Comparison of ENCODE assay signal across 16 cellular contexts in the genomic region with DNA sequence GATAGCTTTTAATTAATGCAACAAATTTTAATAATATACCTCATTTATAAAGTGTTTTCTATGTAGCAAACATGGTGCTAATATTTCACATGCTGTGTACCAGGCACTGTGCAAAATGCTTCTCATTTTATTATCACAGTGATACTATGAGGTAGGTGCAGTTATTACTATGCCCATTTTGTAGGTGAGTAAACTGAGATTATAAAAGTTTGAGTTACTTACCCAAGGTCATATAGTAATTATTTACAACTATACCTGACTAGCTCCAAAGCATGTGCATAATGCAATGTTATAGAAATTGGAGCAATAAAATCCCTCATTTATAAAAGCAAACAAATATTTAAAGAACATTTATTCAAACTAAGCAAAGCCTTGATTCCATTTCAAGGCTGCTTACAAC. TPM values are rescaled to one million over a fixed set of nuclear protein-coding genes. Genes with fewer than 3 reads are reported as not detected.
DNase-seq lines count a peak whose midpoint lies in the region; ATAC-seq and TF ChIP-seq lines count a peak whose summit lies in the region.
"Had no signal": no experiment of that assay in that cellular context is flagged by ENCODE, and none has a peak within 500 bp of the region (broad histone marks: within the 10 kb centered on the region; RNA-seq: fewer than 3 reads in every experiment).

No MANE protein-coding gene starts in this region.

- TF ChIP-seq RAD21 in HCT116 (IDR thresholded peaks at IDR 0.05; ENCODE audit: low read depth), result no peak

- POLR2A ChIA-PET in HCT116 (lab: Charles Lee), result interaction anchor here (2.9 to 5.0 kb wide), 3 partner anchors 7 to 54 kb away, joined by 14 to 58 read pairs (median 15); partner anchors contain the start of gene DCBLD2

- no TSS peak for BruUV-seq in HCT116 (replicated peaks; lab: Mats Ljungman, UMichigan)

- intact Hi-C loops in HCT116 (cut with micrococcal nuclease) (no loop called here), prostate gland (cut with DNase I) (no loop called here)

- H3K27ac ChIP-seq in HCT116 (ENCODE audit: low read depth, low read length) (peak overlapping the region; percentile 81; the same call in 1 of the 2 replicates), RWPE2 (ENCODE audit: poor library complexity, severe bottlenecking) (peak overlapping the region; percentile 82), foreskin keratinocyte (peak overlapping the region; percentile 47), prostate gland (no peak overlapping the region)
- H3K27ac ChIP-seq: BLaER1 treated with 17β-estradiol and CSF1 and Interleukin-3, amounts not matched to agents 10 nM and 100 nM; C4-2B had no signal

- no peaks in the 10 kb centered on the region for H3K9me2 ChIP-seq in HCT116 (ENCODE audit: insufficient read depth)

- TF ChIP-seq CTCF in HCT116 (IDR thresholded peaks at IDR 0.05 in 2 of 3, conservative IDR thresholded peaks at IDR 0.05 in 1 of 3; ENCODE audit: borderline replicate concordance in 1 of 3, insufficient read depth in 1 of 3, low read depth in 2 of 3, low read length in 2 of 3), result no peak
- TF ChIP-seq CTCF in RWPE2 (IDR thresholded peaks at IDR 0.05; ENCODE audit: poor library complexity, severe bottlenecking), result no peak
- no peak for TF ChIP-seq CTCF in foreskin keratinocyte (conservative IDR thresholded peaks at IDR 0.05)
- no peak for TF ChIP-seq CTCF in prostate gland (IDR thresholded peaks at IDR 0.05)

- H3K27me3 ChIP-seq in HCT116 (ENCODE audit: insufficient read depth, low read length) (no peaks in the 10 kb centered on the region), RWPE2 (ENCODE audit: insufficient read depth, poor library complexity, severe bottlenecking) (no peaks in the 10 kb centered on the region), foreskin keratinocyte (no peaks in the 10 kb centered on the region), prostate gland (replicated peaks; ENCODE audit: insufficient read depth) (no peaks in the 10 kb centered on the region)
- H3K27me3 ChIP-seq: BLaER1 treated with 17β-estradiol and CSF1 and Interleukin-3, amounts not matched to agents 10 nM and 100 nM had no signal

- DNase-seq in HCT116 (ENCODE audit: low read depth, low spot score) (no peak), RWPE2 (ENCODE audit: low spot score) (no peak), foreskin keratinocyte (no peak), ecto neural progenitor cell (ENCODE audit: low spot score) (no peak), prostate gland (ENCODE audit: low spot score) (no peak)
- DNase-seq: 8988T; AML-193; Caco-2; Calu3; CD4-positive, alpha-beta T cell; CD8-positive, alpha-beta T cell; DMS79 treated with DMSO at 0.1 percent for 48 hours; GF-D8 had no signal

- ATAC-seq in HCT116, result no peak
- no peak for ATAC-seq in RWPE2 (ENCODE audit: low read depth)
- no peak for ATAC-seq in foreskin keratinocyte
- ATAC-seq in HG03095 (IDR thresholded peaks at IDR 0.05; ENCODE audit: unreplicated experiment), result no peak
- ATAC-seq: CD8-positive, alpha-beta T cell had no signal

- RAD21 ChIA-PET in HCT116 (lab: Charles Lee; ENCODE audit: low non-redundant PET in 1 of 2, low total read pairs in 2 of 2, uncharacterized antibody in 2 of 2, unreplicated experiment in 2 of 2), result no interaction called here

- peaks cover 16% of the 10 kb centered on the region for H3K79me2 ChIP-seq in HCT116 (ENCODE audit: insufficient read depth, low read length)

- no peak overlapping the region for H2AFZ ChIP-seq in HCT116 (ENCODE audit: low read depth, low read length, poor library complexity, severe bottlenecking)

- H3K9me3 ChIP-seq in HCT116 (ENCODE audit: control insufficient read depth in 1 of 2, insufficient read depth in 1 of 2, low read depth in 1 of 2, low read length in 2 of 2) (no peaks in the 10 kb centered on the region), RWPE2 (ENCODE audit: severe bottlenecking) (no peaks in the 10 kb centered on the region), prostate gland (no peaks in the 10 kb centered on the region)
- H3K9me3 ChIP-seq: BLaER1 treated with 17β-estradiol and CSF1 and Interleukin-3, amounts not matched to agents 10 nM and 100 nM; Caco-2 had no signal

- H4K20me1 ChIP-seq in HCT116 (ENCODE audit: insufficient read depth), result no peaks in the 10 kb centered on the region
- H4K20me1 ChIP-seq: BLaER1 treated with 17β-estradiol and CSF1 and Interleukin-3, amounts not matched to agents 10 nM and 100 nM had no signal

- TF ChIP-seq POLR2A in HCT116 (IDR thresholded peaks at IDR 0.05; ENCODE audit: borderline replicate concordance, extremely low read depth, insufficient read depth, insufficient read length) (no peak), prostate gland (IDR thresholded peaks at IDR 0.05) (no peak)

- no peak overlapping the region for H3K4me3 ChIP-seq in HCT116 (replicated peaks in 1 of 2; ENCODE audit: low read depth in 1 of 2, low read length in 2 of 2)
- H3K4me3 ChIP-seq in RWPE2 (ENCODE audit: severe bottlenecking), result no peak overlapping the region
- H3K4me3 ChIP-seq in prostate gland, result no peak overlapping the region
- H3K4me3 ChIP-seq: BLaER1 treated with 17β-estradiol and CSF1 and Interleukin-3, amounts not matched to agents 10 nM and 100 nM had no signal

- CTCF ChIA-PET in HCT116 (lab: Charles Lee), result no interaction called here

- H3K4me2 ChIP-seq in HCT116 (ENCODE audit: low read length), result peak overlapping the region; percentile 52; the same call in 1 of the 2 replicates
- H3K4me2 ChIP-seq: BLaER1 treated with 17β-estradiol and CSF1 and Interleukin-3, amounts not matched to agents 10 nM and 100 nM had no signal

- no peak overlapping the region for H3K9ac ChIP-seq in HCT116 (ENCODE audit: low read length)
- H3K9ac ChIP-seq: BLaER1 treated with 17β-estradiol and CSF1 and Interleukin-3, amounts not matched to agents 10 nM and 100 nM had no signal

- H3K4me1 ChIP-seq in HCT116 (ENCODE audit: control insufficient read depth in 1 of 2, insufficient read depth in 2 of 2, low read length in 2 of 2) (peaks cover 91 to 95% of the 10 kb centered on the region in 2 experiments), RWPE2 (ENCODE audit: insufficient read depth, poor library complexity, severe bottlenecking) (peaks cover 33% of the 10 kb centered on the region), foreskin keratinocyte (peaks cover 42% of the 10 kb centered on the region), prostate gland (replicated peaks) (no peaks in the 10 kb centered on the region)
- H3K4me1 ChIP-seq: BLaER1 treated with 17β-estradiol and CSF1 and Interleukin-3, amounts not matched to agents 10 nM and 100 nM; Caco-2 had no signal

- H3K36me3 ChIP-seq in HCT116 (ENCODE audit: control insufficient read depth in 1 of 2, insufficient read depth in 2 of 2, low read length in 2 of 2) (no peaks in the 10 kb centered on the region), RWPE2 (ENCODE audit: low read depth) (no peaks in the 10 kb centered on the region), prostate gland (no peaks in the 10 kb centered on the region)
- H3K36me3 ChIP-seq: BLaER1 treated with 17β-estradiol and CSF1 and Interleukin-3, amounts not matched to agents 10 nM and 100 nM had no signal

TF ChIP-seq in HCT116, 20 proteins besides CTCF, POLR2A, EP300 and RAD21:
- TF ChIP-seq ELF1 (IDR thresholded peaks at IDR 0.05; ENCODE audit: borderline replicate concordance, low read depth) (no peak), EGR1 (IDR thresholded peaks at IDR 0.05; ENCODE audit: low read depth) (no peak), SIN3A (IDR thresholded peaks at IDR 0.05; ENCODE audit: low read depth) (no peak)
- TF ChIP-seq, protein P1, sequence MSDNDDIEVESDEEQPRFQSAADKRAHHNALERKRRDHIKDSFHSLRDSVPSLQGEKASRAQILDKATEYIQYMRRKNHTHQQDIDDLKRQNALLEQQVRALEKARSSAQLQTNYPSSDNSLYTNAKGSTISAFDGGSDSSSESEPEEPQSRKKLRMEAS (IDR thresholded peaks at IDR 0.05), result no peak

RNA-seq across cellular contexts. Expression of gene DCBLD2, which starts 54.5 kb away (rescaled TPM):
- 532 TPM for total RNA-seq in HCT116 (2021; ENCODE audit: unreplicated experiment)
- 106 and 160 TPM in 2 replicates for polyA plus RNA-seq in HCT116 (2012)
- total RNA-seq in foreskin keratinocyte, result 397 and 472 TPM in 2 replicates
- polyA plus RNA-seq in foreskin keratinocyte, result 84.0 and 93.4 TPM in 2 replicates
- 100 to 1,000 TPM in 1 of 2 donors, 10 to 100 TPM in 1; 26.4 to 151 TPM for total RNA-seq in prostate gland

Comparison
In these comparisons a context has a peak if more than half of its experiments do, and no peak if none do; other contexts are left out.
1. H3K27ac ChIP-seq: peak in HCT116 (single experiment), RWPE2 (single experiment) and foreskin keratinocyte (single experiment); none in prostate gland (0 of 2).